ENCODE assay signal across 8 cellular contexts in genomic region chr2:44349506-44349905, GRCh38.
"Had no signal": no experiment of that assay in that cellular context is flagged by ENCODE, and none has a peak within 500 bp of the region (broad histone marks: within the 10 kb centered on the region; RNA-seq: fewer than 3 reads in every experiment).

No MANE protein-coding gene starts in this region.

- H3K4me3 ChIP-seq: HAP-1, K562 had no signal

- ATAC-seq: HCT116, K562 had no signal

- FAIRE-seq: HTR-8/SVneo, K562 had no signal

- DNase-seq: GM23248, GOT3, H7, IMR-90 had no signal

- H3K9me3 ChIP-seq: HAP-1 had no signal
